ENCODE assay signal across 28 cellular contexts in the genomic region with DNA sequence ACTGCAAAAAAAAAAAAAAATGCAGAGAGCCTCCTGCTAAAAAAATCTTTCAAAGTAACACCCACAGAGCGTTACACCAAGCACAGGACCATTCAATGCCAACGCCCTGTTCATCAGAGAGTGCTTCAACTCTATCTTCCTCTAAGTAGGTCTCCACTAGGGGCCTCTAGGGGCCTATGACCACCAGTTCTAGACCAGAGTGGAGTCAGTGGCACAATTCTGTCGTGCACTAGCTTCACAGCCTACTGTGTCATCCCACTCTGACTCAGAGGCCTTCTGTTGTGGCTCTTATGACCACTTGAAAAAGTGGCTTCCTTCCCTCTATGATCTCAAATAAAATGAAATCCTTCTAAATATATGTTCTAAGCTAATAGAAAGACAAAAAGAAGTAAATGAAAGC.
"Had no signal": no experiment of that assay in that cellular context is flagged by ENCODE, and none has a peak within 500 bp of the region (broad histone marks: within the 10 kb centered on the region; RNA-seq: fewer than 3 reads in every experiment).

No MANE protein-coding gene starts in this region.

- H3K9me3 ChIP-seq: body of pancreas, lower lobe of right lung, right lobe of liver, testis, uterus had no signal

- H3K36me3 Mint-ChIP-seq: immature natural killer cell; naive thymus-derived CD8-positive, alpha-beta T cell; neural progenitor cell; stimulated activated memory B cell treated with anti-CD40 and anti-IgM and Interleukin-4, amounts not matched to agents 10 μg/mL and 1 μg/mL and 100 μg/mL, for 72 hours had no signal

- H3K27ac Mint-ChIP-seq: activated T-helper 2 cell treated with anti-CD3 and anti-CD28 coated beads, Interferon-gamma antibody, Interleukin-2, Interleukin-4, amounts not matched to agents 10 μg/mL and 5 μg/mL and 100 μg/mL, durations not matched to agents 14 hours and 24 hours and 36 hours; dendritic cell treated with granulocyte-macrophage colony-stimulating factor and Interleukin-4, amounts not matched to agents 40 ng/mL and 50 ng/mL, for 4 days; immature natural killer cell; naive thymus-derived CD8-positive, alpha-beta T cell; neural progenitor cell; stimulated activated memory B cell treated with anti-CD40 and anti-IgM and Interleukin-4, amounts not matched to agents 10 μg/mL and 1 μg/mL and 100 μg/mL, for 72 hours; T-helper 2 cell treated with Interferon-gamma antibody and Interleukin-4, amounts not matched to agents 5 μg/mL and 100 μg/mL, for 36 hours had no signal

- H3K27ac ChIP-seq: body of pancreas, cardiac muscle cell, hepatocyte, lower lobe of right lung, neural progenitor cell, right lobe of liver, testis, uterus, WERI-Rb-1 had no signal

- H3K4me3 Mint-ChIP-seq: dendritic cell treated with granulocyte-macrophage colony-stimulating factor and Interleukin-4, amounts not matched to agents 40 ng/mL and 50 ng/mL, for 4 days; immature natural killer cell; naive thymus-derived CD8-positive, alpha-beta T cell; neural progenitor cell; stimulated activated memory B cell treated with anti-CD40 and anti-IgM and Interleukin-4, amounts not matched to agents 10 μg/mL and 1 μg/mL and 100 μg/mL, for 72 hours; T-helper 2 cell treated with Interferon-gamma antibody and Interleukin-4, amounts not matched to agents 5 μg/mL and 100 μg/mL, for 36 hours had no signal

- H3K4me3 ChIP-seq: body of pancreas, cardiac muscle cell, hepatocyte, lower lobe of right lung, neural progenitor cell, right lobe of liver, testis, uterus had no signal

- H3K4me1 ChIP-seq: uterus had no signal

- DNase-seq: activated CD4-positive, alpha-beta T cell treated with anti-CD3 and anti-CD28 coated beads, Interleukin-2, amount 50 U/mL, for 4 hours; activated CD4-positive, CD25-positive, alpha-beta regulatory T cell treated with anti-CD3 and anti-CD28 coated beads, Interleukin-2, amount 50 U/mL, for 72 hours; activated naive CD4-positive, alpha-beta T cell; anterior cingulate cortex; body of pancreas; effector CD4-positive, alpha-beta T cell; erythroblast; foreskin melanocyte; glutamatergic neuron; immature natural killer cell; lower lobe of right lung; naive thymus-derived CD8-positive, alpha-beta T cell; posterior cingulate gyrus; right lobe of liver; small intestine; stimulated activated CD4-positive, alpha-beta T cell treated with anti-CD3 and anti-CD28 coated beads, Interleukin-2, amount 100 ng/mL, for 24 hours; testis; trophoblast cell; uterus; WERI-Rb-1 had no signal

- H3K9me3 Mint-ChIP-seq: activated T-helper 2 cell treated with anti-CD3 and anti-CD28 coated beads, Interferon-gamma antibody, Interleukin-2, Interleukin-4, amounts not matched to agents 10 μg/mL and 5 μg/mL and 100 μg/mL, durations not matched to agents 14 hours and 24 hours and 36 hours; dendritic cell treated with granulocyte-macrophage colony-stimulating factor and Interleukin-4, amounts not matched to agents 40 ng/mL and 50 ng/mL, for 4 days; immature natural killer cell; naive thymus-derived CD8-positive, alpha-beta T cell; neural progenitor cell; stimulated activated memory B cell treated with anti-CD40 and anti-IgM and Interleukin-4, amounts not matched to agents 10 μg/mL and 1 μg/mL and 100 μg/mL, for 72 hours; T-helper 2 cell treated with Interferon-gamma antibody and Interleukin-4, amounts not matched to agents 5 μg/mL and 100 μg/mL, for 36 hours had no signal

- ATAC-seq: body of pancreas; left lobe of liver; naive thymus-derived CD8-positive, alpha-beta T cell; right lobe of liver; stimulated activated memory B cell treated with anti-CD40 and anti-IgM and Interleukin-4, amounts not matched to agents 10 μg/mL and 1 μg/mL and 100 μg/mL, for 72 hours had no signal

- H3K36me3 ChIP-seq: cardiac muscle cell, lower lobe of right lung, neural progenitor cell, right lobe of liver, uterus, WERI-Rb-1 had no signal

- H3K27me3 ChIP-seq: body of pancreas, cardiac muscle cell, hepatocyte, neural progenitor cell, right lobe of liver, testis, uterus had no signal

- H3K27me3 Mint-ChIP-seq: stimulated activated memory B cell treated with anti-CD40 and anti-IgM and Interleukin-4, amounts not matched to agents 10 μg/mL and 1 μg/mL and 100 μg/mL, for 72 hours had no signal
